In the genomic region with DNA sequence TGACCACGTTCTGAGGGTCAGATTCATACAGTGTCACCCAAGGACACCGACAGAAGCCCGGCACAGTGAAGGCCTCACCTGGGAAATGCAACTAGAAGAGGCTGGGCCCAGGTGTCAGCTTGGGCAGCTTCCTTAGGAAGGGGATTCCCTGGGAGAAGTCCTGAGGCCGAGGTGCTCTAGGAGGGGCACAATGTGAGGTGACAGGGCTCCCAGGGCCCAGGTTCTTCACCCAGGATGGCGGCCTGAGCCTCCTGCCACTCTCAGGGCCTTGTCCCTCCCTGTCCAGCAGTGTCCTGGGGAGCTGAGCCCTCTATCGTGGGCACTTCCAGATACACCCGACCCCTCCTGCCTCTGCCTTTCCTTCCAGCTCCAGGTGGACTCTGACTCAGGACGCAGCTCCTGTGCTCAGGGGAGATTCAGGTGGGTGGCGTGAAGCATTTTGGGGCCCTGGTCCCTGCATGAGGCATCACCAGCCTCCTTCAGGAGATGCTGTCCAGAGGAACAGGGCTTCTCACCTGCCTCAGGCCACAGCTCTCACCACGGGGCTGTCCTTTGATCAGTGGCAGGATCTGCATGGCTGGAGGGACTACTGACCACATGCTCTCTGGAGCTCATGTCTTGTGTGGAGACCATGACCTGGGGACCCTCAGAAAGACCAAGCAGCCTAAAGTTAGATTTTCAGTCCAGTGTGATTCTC, we compare ENCODE assay signal across 1 cellular context.
TF ChIP-seq lines count a peak whose summit lies in the region.

No MANE protein-coding gene starts in this region.

TF ChIP-seq in K562, 482 proteins besides CTCF, POLR2A, EP300 and RAD21 (continued from another document):
- TF ChIP-seq TRIM28 (IDR thresholded peaks at IDR 0.05) (no peak), ETV1 (tag; conservative IDR thresholded peaks at IDR 0.05; ENCODE audit: low read depth) (no peak), KLF16 (IDR thresholded peaks at IDR 0.05) (no peak), EHMT2 (IDR thresholded peaks at IDR 0.05) (no peak), NFE2L1 (tag; IDR thresholded peaks at IDR 0.05; ENCODE audit: borderline replicate concordance, low read depth) (no peak), CHD2 (IDR thresholded peaks at IDR 0.05; ENCODE audit: low read depth, low read length) (0 out of 2 replicates have a peak, but pooled peaks have one; percentile 7), ZFP36 (IDR thresholded peaks at IDR 0.05; ENCODE audit: low read depth, low read length, partially characterized antibody) (no peak), NFIX (CRISPR knock-in tag; IDR thresholded peaks at IDR 0.05; ENCODE audit: low read depth) (no peak), WHSC1 (IDR thresholded peaks at IDR 0.05; ENCODE audit: low read length) (no peak), KAT2B (IDR thresholded peaks at IDR 0.05; ENCODE audit: low read depth, low read length) (no peak), CBX2 (IDR thresholded peaks at IDR 0.05; ENCODE audit: insufficient read depth, low read length, poor library complexity, severe bottlenecking) (no peak), ARID4B (CRISPR knock-in tag; IDR thresholded peaks at IDR 0.05) (no peak), ZNF124 (CRISPR knock-in tag; IDR thresholded peaks at IDR 0.05) (no peak), MYNN (IDR thresholded peaks at IDR 0.05) (no peak), MYNN (CRISPR knock-in tag; IDR thresholded peaks at IDR 0.05) (no peak), MYC (IDR thresholded peaks at IDR 0.05; ENCODE audit: low read depth, low read length) (0 out of 2 replicates have a peak, but pooled peaks have one; percentile 6), MYC (CRISPR knock-in tag; IDR thresholded peaks at IDR 0.05; ENCODE audit: borderline replicate concordance, low read depth) (no peak), PRMT5 (CRISPR knock-in tag; IDR thresholded peaks at IDR 0.05) (no peak), C11orf30 (IDR thresholded peaks at IDR 0.05; ENCODE audit: low read depth) (no peak), OTX1 (CRISPR knock-in tag; IDR thresholded peaks at IDR 0.05) (no peak), ETS2 (tag; IDR thresholded peaks at IDR 0.05; ENCODE audit: borderline replicate concordance, poor library complexity, severe bottlenecking) (no peak), NFXL1 (CRISPR knock-in tag; IDR thresholded peaks at IDR 0.05) (no peak), ZBED1 (IDR thresholded peaks at IDR 0.05) (no peak), RNF2 (IDR thresholded peaks at IDR 0.05) (no peak), ZBTB8A (IDR thresholded peaks at IDR 0.05; ENCODE audit: partially characterized antibody) (no peak), GTF2F1 (IDR thresholded peaks at IDR 0.05; ENCODE audit: low read depth, low read length) (peak; percentile 56; the same call in 1 of the 2 replicates), SUPT5H (IDR thresholded peaks at IDR 0.05) (no peak), ZBTB34 (CRISPR knock-in tag; IDR thresholded peaks at IDR 0.05) (no peak), NCOR1 (IDR thresholded peaks at IDR 0.05) (no peak), CBX1 (IDR thresholded peaks at IDR 0.05; ENCODE audit: low read depth) (no peak), ATF7 (IDR thresholded peaks at IDR 0.05) (no peak), TAF15 (IDR thresholded peaks at IDR 0.05; ENCODE audit: low read depth, low read length) (no peak), SNRNP70 (optimal IDR thresholded peaks at IDR 0.05; ENCODE audit: low read depth, low read length) (peak; percentile 6), ATF3 (IDR thresholded peaks at IDR 0.05) (no peak), ATF3 (CRISPR knock-in tag; conservative IDR thresholded peaks at IDR 0.05) (peak; percentile 9; the same call in 1 of the 2 replicates), SPI1 (IDR thresholded peaks at IDR 0.05; ENCODE audit: borderline replicate concordance, low read depth, low read length) (no peak), MECOM (CRISPR knock-in tag; IDR thresholded peaks at IDR 0.05) (no peak), SMARCA5 (IDR thresholded peaks at IDR 0.05) (no peak), CREBBP (IDR thresholded peaks at IDR 0.05; ENCODE audit: low read depth, low read length) (no peak), ZNF717 (CRISPR knock-in tag; IDR thresholded peaks at IDR 0.05) (no peak), PHTF2 (CRISPR knock-in tag; IDR thresholded peaks at IDR 0.05) (no peak), ZNF41 (CRISPR knock-in tag; conservative IDR thresholded peaks at IDR 0.05) (no peak)
- TF ChIP-seq, protein P1, sequence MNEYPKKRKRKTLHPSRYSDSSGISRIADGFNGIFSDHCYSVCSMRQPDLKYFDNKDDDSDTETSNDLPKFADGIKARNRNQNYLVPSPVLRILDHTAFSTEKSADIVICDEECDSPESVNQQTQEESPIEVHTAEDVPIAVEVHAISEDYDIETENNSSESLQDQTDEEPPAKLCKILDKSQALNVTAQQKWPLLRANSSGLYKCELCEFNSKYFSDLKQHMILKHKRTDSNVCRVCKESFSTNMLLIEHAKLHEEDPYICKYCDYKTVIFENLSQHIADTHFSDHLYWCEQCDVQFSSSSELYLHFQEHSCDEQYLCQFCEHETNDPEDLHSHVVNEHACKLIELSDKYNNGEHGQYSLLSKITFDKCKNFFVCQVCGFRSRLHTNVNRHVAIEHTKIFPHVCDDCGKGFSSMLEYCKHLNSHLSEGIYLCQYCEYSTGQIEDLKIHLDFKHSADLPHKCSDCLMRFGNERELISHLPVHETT (CRISPR knock-in tag; conservative IDR thresholded peaks at IDR 0.05 in 1 of 2, IDR thresholded peaks at IDR 0.05 in 1 of 2) = 0 out of 4 replicates have a peak, but pooled peaks of 1 of the 2 experiments have one; percentile 70
- TF ChIP-seq, protein P2, sequence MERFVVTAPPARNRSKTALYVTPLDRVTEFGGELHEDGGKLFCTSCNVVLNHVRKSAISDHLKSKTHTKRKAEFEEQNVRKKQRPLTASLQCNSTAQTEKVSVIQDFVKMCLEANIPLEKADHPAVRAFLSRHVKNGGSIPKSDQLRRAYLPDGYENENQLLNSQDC (CRISPR knock-in tag; IDR thresholded peaks at IDR 0.05) = no peak
- TF ChIP-seq, protein P3, sequence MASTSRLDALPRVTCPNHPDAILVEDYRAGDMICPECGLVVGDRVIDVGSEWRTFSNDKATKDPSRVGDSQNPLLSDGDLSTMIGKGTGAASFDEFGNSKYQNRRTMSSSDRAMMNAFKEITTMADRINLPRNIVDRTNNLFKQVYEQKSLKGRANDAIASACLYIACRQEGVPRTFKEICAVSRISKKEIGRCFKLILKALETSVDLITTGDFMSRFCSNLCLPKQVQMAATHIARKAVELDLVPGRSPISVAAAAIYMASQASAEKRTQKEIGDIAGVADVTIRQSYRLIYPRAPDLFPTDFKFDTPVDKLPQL (IDR thresholded peaks at IDR 0.05; ENCODE audit: extremely low read depth, insufficient read length) = no peak
- TF ChIP-seq, protein P4, sequence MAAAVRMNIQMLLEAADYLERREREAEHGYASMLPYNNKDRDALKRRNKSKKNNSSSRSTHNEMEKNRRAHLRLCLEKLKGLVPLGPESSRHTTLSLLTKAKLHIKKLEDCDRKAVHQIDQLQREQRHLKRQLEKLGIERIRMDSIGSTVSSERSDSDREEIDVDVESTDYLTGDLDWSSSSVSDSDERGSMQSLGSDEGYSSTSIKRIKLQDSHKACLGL (CRISPR knock-in tag; IDR thresholded peaks at IDR 0.05; ENCODE audit: borderline replicate concordance, poor library complexity, severe bottlenecking) = peak; percentile 21
